ENCODE assay signal across 1 cellular context in the genomic region with DNA sequence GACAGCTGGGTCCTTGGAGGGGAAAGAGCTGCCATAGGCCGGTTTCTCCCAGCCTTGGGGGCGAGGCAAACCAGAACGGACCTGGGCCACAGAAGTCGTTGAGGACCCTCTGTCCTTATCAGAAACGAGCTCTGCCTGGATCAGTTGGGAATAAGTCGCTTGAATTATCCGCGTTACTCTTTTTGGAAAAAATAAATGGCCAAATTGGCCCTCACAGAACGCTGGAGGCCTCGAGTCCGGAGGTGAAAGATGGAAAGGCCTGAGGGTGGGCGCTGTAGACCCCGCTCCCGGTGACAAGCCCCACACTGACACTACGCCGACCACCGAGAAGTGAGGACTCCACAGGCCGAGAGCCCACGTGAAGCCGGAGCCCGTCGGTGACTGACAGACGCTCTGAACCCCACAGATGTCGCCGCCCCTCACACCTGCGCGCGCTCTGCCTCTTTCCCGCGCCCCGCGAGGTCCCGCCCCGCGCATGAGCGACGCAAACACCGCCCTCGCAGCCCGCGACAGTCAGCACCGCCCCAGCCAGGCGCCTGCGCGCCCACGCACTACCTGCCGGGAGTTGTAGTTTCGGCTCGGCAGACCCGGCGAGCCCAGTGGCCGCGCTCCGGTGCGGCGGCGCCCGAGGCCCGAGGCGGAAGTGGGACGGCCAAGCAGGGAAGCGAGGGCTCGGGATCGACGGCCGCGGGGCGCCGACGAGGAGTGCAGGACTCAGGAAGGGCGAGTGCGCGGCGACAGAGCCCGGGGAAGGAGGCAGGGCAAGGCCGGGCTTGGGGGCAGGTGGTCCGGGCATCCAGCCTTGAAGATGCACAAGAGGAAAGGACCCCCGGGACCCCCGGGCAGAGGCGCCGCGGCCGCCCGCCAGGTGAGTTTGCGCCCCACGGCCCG.
TF ChIP-seq lines count a peak whose summit lies in the region.

BRME1 (minus strand) TSS at position 484 of the 891 bp plus-strand sequence. CDS start 1,225 bp downstream, outside the sequence.
CC2D1A (plus strand) TSS at position 568 of the 891 bp plus-strand sequence; CDS start at position 809, 241 bp downstream.

TF ChIP-seq in HCT116, 20 proteins besides CTCF, POLR2A, EP300 and RAD21 (continued from another document):
- TF ChIP-seq SP1 (IDR thresholded peaks at IDR 0.05; ENCODE audit: low read depth) (peak; percentile 49; the same call in 1 of the 2 replicates), ZFX (IDR thresholded peaks at IDR 0.05) (peak; percentile 75; the same call in 1 of the 2 replicates)
